2 cellular contexts compared by ENCODE assay signal in the genomic region with DNA sequence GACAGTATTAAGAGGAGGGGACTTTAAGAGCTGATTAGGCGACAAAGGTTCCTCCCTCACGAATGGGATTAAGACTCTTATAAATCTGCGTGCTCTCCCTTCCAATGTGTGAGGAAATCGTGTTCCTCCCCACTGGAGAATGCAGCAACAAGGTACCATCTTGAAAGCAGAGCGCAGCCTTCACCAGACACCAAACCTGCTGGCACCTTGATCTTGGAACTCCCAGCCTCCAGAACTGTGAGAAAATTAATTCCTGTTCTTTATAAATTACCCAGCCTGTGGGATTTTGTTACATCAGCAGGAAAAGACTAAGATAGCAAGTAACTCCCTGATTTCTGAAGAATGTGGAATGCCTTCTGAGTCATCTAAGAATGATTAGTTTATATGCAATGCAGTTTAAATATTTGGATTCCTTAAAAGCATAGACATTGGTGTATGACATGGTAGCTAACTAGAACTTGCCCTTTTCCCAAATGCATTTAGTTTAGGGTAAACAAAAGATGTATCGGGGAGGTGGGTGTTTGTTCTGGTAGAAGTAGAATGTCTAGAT.
TF ChIP-seq lines count a peak whose summit lies in the region.

No MANE protein-coding gene starts in this region.

TF ChIP-seq in IMR-90, 13 proteins besides CTCF, POLR2A, EP300 and RAD21:
- TF ChIP-seq RFX5 (IDR thresholded peaks at IDR 0.05; ENCODE audit: low read depth, low read length) (no peak), FOS (IDR thresholded peaks at IDR 0.05; ENCODE audit: low read depth, low read length) (peak; percentile 88), MAFK (IDR thresholded peaks at IDR 0.05; ENCODE audit: low read depth, low read length) (peak; percentile 84), CEBPB (IDR thresholded peaks at IDR 0.05; ENCODE audit: low read depth, low read length) (peak; percentile 14; the same call in 1 of the 2 replicates)
TF ChIP-seq in IMR-90: peak in this region for 3.

TF ChIP-seq in HEK293T, 16 proteins besides CTCF, POLR2A, EP300 and RAD21:
- no peak for TF ChIP-seq FOXA1 (IDR thresholded peaks at IDR 0.05)
- TF ChIP-seq ELF4 (IDR thresholded peaks at IDR 0.05), result no peak
- TF ChIP-seq CTBP1 (IDR thresholded peaks at IDR 0.05; ENCODE audit: borderline replicate concordance), result no peak
- TF ChIP-seq ARNT (IDR thresholded peaks at IDR 0.05), result no peak
- no peak for TF ChIP-seq ZNF384 (IDR thresholded peaks at IDR 0.05)
- TF ChIP-seq SUZ12 (IDR thresholded peaks at IDR 0.05), result no peak
- no peak for TF ChIP-seq BHLHE40 (IDR thresholded peaks at IDR 0.05; ENCODE audit: borderline replicate concordance)
- TF ChIP-seq, protein P1, sequence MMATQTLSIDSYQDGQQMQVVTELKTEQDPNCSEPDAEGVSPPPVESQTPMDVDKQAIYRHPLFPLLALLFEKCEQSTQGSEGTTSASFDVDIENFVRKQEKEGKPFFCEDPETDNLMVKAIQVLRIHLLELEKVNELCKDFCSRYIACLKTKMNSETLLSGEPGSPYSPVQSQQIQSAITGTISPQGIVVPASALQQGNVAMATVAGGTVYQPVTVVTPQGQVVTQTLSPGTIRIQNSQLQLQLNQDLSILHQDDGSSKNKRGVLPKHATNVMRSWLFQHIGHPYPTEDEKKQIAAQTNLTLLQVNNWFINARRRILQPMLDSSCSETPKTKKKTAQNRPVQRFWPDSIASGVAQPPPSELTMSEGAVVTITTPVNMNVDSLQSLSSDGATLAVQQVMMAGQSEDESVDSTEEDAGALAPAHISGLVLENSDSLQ (IDR thresholded peaks at IDR 0.05), result no peak
- no peak for TF ChIP-seq FOXM1 (IDR thresholded peaks at IDR 0.05; ENCODE audit: borderline replicate concordance)
- TF ChIP-seq LEF1 (IDR thresholded peaks at IDR 0.05; ENCODE audit: borderline replicate concordance), result no peak
- no peak for TF ChIP-seq TARDBP (IDR thresholded peaks at IDR 0.05)
- TF ChIP-seq L3MBTL2 (conservative IDR thresholded peaks at IDR 0.05), result no peak
- TF ChIP-seq FOXK2 (IDR thresholded peaks at IDR 0.05), result no peak
- TF ChIP-seq SP1 (IDR thresholded peaks at IDR 0.05), result no peak
- no peak for TF ChIP-seq NFRKB (IDR thresholded peaks at IDR 0.05)
- TF ChIP-seq HDGF (IDR thresholded peaks at IDR 0.05; ENCODE audit: borderline replicate concordance), result no peak
